In genomic region chr14:100610511-100611217, GRCh38 we compare ENCODE assay signal across 15 cellular contexts. TPM values are rescaled to one million over a fixed set of nuclear protein-coding genes. Genes with fewer than 3 reads are reported as not detected.
DNase-seq lines count a peak whose midpoint lies in the region; ATAC-seq and TF ChIP-seq lines count a peak whose summit lies in the region.
"Had no signal": no experiment of that assay in that cellular context is flagged by ENCODE, and none has a peak within 500 bp of the region (broad histone marks: within the 10 kb centered on the region; RNA-seq: fewer than 3 reads in every experiment).

No MANE protein-coding gene starts in this region.

- H3K4me3 Mint-ChIP-seq in dendritic cell treated with granulocyte-macrophage colony-stimulating factor and Interleukin-4, amounts not matched to agents 40 ng/mL and 50 ng/mL, for 4 days = no peak overlapping the region

- peaks cover 26% of the 10 kb centered on the region for H3K4me1 Mint-ChIP-seq in dendritic cell treated with granulocyte-macrophage colony-stimulating factor and Interleukin-4, amounts not matched to agents 40 ng/mL and 50 ng/mL, for 4 days (ENCODE audit: low read depth)

- no peaks in the 10 kb centered on the region for H3K27me3 ChIP-seq in upper lobe of right lung
- H3K27me3 ChIP-seq: BE2C had no signal

- H3K36me3 ChIP-seq in upper lobe of right lung = no peaks in the 10 kb centered on the region
- H3K36me3 ChIP-seq: BE2C, HAP-1 had no signal

- no peak overlapping the region for H3K4me3 ChIP-seq in upper lobe of right lung
- H3K4me3 ChIP-seq: HAP-1 had no signal

- H3K9me3 ChIP-seq in upper lobe of right lung = no peaks in the 10 kb centered on the region
- H3K9me3 ChIP-seq: BE2C, HAP-1 had no signal

- peak overlapping the region; percentile 32 for H3K27ac Mint-ChIP-seq in dendritic cell treated with granulocyte-macrophage colony-stimulating factor and Interleukin-4, amounts not matched to agents 40 ng/mL and 50 ng/mL, for 4 days

- peaks cover 44% of the 10 kb centered on the region for H3K27me3 Mint-ChIP-seq in dendritic cell treated with granulocyte-macrophage colony-stimulating factor and Interleukin-4, amounts not matched to agents 40 ng/mL and 50 ng/mL, for 4 days

- DNase-seq in Right ventricle myocardium superior (peak; percentile 17), left ventricle myocardium superior (no peak), NCI-H460 (ENCODE audit: extremely low read depth, low read depth) (peak; percentile 48), upper lobe of right lung (peak; percentile 45)
- DNase-seq: activated CD4-positive, CD25-positive, alpha-beta regulatory T cell treated with anti-CD3 and anti-CD28 coated beads, Interleukin-2, amount 50 U/mL, for 72 hours; anterior cingulate cortex; BE2C; effector memory CD4-positive, alpha-beta T cell; NCI-H524 treated with DMSO at 0.1 percent for 48 hours had no signal

- no peak overlapping the region for H3K27ac ChIP-seq in upper lobe of right lung

- H3K36me3 Mint-ChIP-seq in dendritic cell treated with granulocyte-macrophage colony-stimulating factor and Interleukin-4, amounts not matched to agents 40 ng/mL and 50 ng/mL, for 4 days (ENCODE audit: low read depth) = no peaks in the 10 kb centered on the region

- no peaks in the 10 kb centered on the region for H3K4me1 ChIP-seq in upper lobe of right lung
- H3K4me1 ChIP-seq: HAP-1 had no signal

- intact Hi-C loops in Right ventricle myocardium superior (cut with DNase I) = no loop called here
- intact Hi-C loops in left ventricle myocardium superior (cut with micrococcal nuclease) = no loop called here
- intact Hi-C loops in dendritic cell treated with granulocyte-macrophage colony-stimulating factor and Interleukin-4, amounts not matched to agents 40 ng/mL and 50 ng/mL, for 4 days (cut with micrococcal nuclease) = no loop called here
- intact Hi-C loops in upper lobe of right lung (cut with DNase I) = no loop called here

- no peaks in the 10 kb centered on the region for H3K9me3 Mint-ChIP-seq in dendritic cell treated with granulocyte-macrophage colony-stimulating factor and Interleukin-4, amounts not matched to agents 40 ng/mL and 50 ng/mL, for 4 days

- TF ChIP-seq CTCF in upper lobe of right lung (IDR thresholded peaks at IDR 0.05) = no peak

- ATAC-seq in Right ventricle myocardium superior (ENCODE audit: poor library complexity) (no peak), left ventricle myocardium superior (no peak), upper lobe of right lung (no peak), HG02840 (IDR thresholded peaks at IDR 0.05; ENCODE audit: low FRiP score, unreplicated experiment) (no peak), GM19463 (IDR thresholded peaks at IDR 0.05; ENCODE audit: unreplicated experiment) (no peak), GM19351 (IDR thresholded peaks at IDR 0.05; ENCODE audit: unreplicated experiment) (no peak)
- ATAC-seq: right cardiac atrium had no signal

RNA-seq across cellular contexts. Expression of gene BEGAIN, which starts 23.4 kb away (rescaled TPM):
- total RNA-seq in Right ventricle myocardium superior (0.46 TPM), left ventricle myocardium superior (0.79 TPM), upper lobe of right lung (1.5 TPM)
- total RNA-seq in NCI-H460 (2014; rRNA removed; shearing (Covaris generic)) = 37.8 and 40.0 TPM in 2 replicates
- 103 and 275 TPM in 2 replicates for polyA plus RNA-seq in NCI-H460 (2014; cell fraction: nucleus; rRNA removed)

Comparison
In these comparisons a context has a peak if more than half of its experiments do, and no peak if none do; other contexts are left out.
1. RNA of gene BEGAIN, which starts 23.4 kb away (total RNA-seq): 37.8 to 40.0 TPM in NCI-H460; 1.5 TPM in upper lobe of right lung (single experiment), 0.79 TPM in left ventricle myocardium superior (single experiment) and 0.46 TPM in Right ventricle myocardium superior (single experiment); every median in the first group is over 10 times any median in the second.